ENCODE assay signal across 16 cellular contexts in the genomic region with DNA sequence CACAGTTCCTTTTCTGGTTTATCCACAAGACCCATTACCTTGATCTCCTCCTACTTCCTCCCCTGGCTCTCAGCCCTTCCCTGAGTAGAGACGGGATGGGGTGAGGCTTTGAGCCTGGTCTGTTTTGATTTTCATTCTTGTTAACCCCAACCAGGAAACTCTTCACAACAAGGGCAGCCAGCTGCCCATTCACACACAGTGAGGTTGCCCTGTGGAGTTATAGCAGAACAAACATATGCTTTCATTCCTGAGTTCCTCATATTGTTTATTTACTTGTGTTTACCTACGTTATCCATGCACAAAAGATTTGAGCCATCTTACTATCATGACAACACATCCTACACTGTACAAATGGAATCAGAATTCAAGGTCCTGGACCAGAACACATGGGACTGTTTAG. TPM values are rescaled to one million over a fixed set of nuclear protein-coding genes. Genes with fewer than 3 reads are reported as not detected.
"Had no signal": no experiment of that assay in that cellular context is flagged by ENCODE, and none has a peak within 500 bp of the region (broad histone marks: within the 10 kb centered on the region; RNA-seq: fewer than 3 reads in every experiment).

No MANE protein-coding gene starts in this region.

- H3K27ac ChIP-seq: pancreas, VCaP had no signal

- ATAC-seq: left cardiac atrium; pancreas; stimulated activated memory B cell treated with anti-CD40 and anti-IgM and Interleukin-4, amounts not matched to agents 10 μg/mL and 1 μg/mL and 100 μg/mL, for 72 hours had no signal

- H3K27me3 ChIP-seq: pancreas had no signal

- H3K4me1 ChIP-seq: pancreas had no signal

- DNase-seq: activated CD4-positive, alpha-beta T cell treated with anti-CD3 and anti-CD28 coated beads for 1 hour; activated CD4-positive, alpha-beta T cell treated with anti-CD3 and anti-CD28 coated beads, Interleukin-2, amount 50 U/mL, for 4 hours; activated naive CD4-positive, alpha-beta T cell; activated naive CD8-positive, alpha-beta T cell treated with anti-CD3 and anti-CD28 coated beads, Interleukin-2, amount 10 ng/mL, durations not matched to agents 7 days and 5 days; activated T-cell treated with anti-CD3 and anti-CD28 coated beads for 4 hours; cerebellar nuclear complex; effector CD8-positive, alpha-beta T cell; head of caudate nucleus; immature natural killer cell; left cardiac atrium; pancreas; stimulated activated CD4-positive, alpha-beta T cell treated with anti-CD3 and anti-CD28 coated beads, Interleukin-2, amount 100 ng/mL, for 48 hours had no signal

- H3K36me3 ChIP-seq: pancreas had no signal

- H3K4me3 ChIP-seq: lung, pancreas had no signal

- H3K9me3 ChIP-seq: pancreas had no signal

RNA-seq across cellular contexts. Expression of a gene that starts 21.8 kb away (rescaled TPM):
- total RNA-seq: activated naive CD8-positive, alpha-beta T cell treated with anti-CD3 and anti-CD28 coated beads, Interleukin-2, amount 10 ng/mL, durations not matched to agents 7 days and 5 days; T-helper 2 cell treated with Interferon-gamma antibody and Interleukin-4, amounts not matched to agents 100 ng/mL and 5 ng/mL, for 36 hours had no signal
- polyA plus RNA-seq: immature natural killer cell had no signal
